13 cellular contexts compared by ENCODE assay signal in the genomic region with DNA sequence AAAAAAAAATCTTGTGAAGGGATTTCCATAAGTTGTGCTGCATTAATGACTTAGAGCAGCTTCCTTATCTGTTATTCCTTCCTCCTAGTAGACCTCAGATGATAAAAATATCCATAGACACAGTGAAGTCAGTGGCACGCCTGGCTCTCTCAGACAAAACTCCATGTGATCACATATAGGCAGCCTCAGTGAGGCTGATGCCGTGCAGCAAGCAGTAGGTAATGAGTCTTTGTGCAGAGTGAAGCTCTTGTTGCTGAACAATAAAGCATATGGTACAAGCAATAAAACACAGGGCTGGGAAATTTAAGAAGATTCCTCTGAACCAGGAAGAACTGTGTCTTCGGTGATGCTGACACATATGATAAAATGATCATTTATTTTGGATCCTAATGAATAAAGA.
DNase-seq lines count a peak whose midpoint lies in the region; ATAC-seq, FAIRE-seq and TF ChIP-seq lines count a peak whose summit lies in the region.
"Had no signal": no experiment of that assay in that cellular context is flagged by ENCODE, and none has a peak within 500 bp of the region (broad histone marks: within the 10 kb centered on the region; RNA-seq: fewer than 3 reads in every experiment).

No MANE protein-coding gene starts in this region.

- intact Hi-C loops in tibial artery (cut with DNase I; ENCODE audit: low total_unique reads): no loop called here

- H3K27me3 ChIP-seq in hepatocyte (no peaks in the 10 kb centered on the region), tibial artery (no peaks in the 10 kb centered on the region)

- peak; percentile 72 for DNase-seq in Ammon's horn (ENCODE audit: low spot score)
- DNase-seq in NCI-H1694 (lab: John Stamatoyannopoulos, UW): peak; percentile 93
- DNase-seq in hepatocyte (ENCODE audit: low spot score): peak; percentile 4
- DNase-seq in tibial artery: no peak
- no peak for DNase-seq in HTR-8/SVneo (ENCODE audit: insufficient read length, low spot score)
- no peak for DNase-seq in T-helper 9 cell
- DNase-seq: activated CD4-positive, CD25-positive, alpha-beta regulatory T cell treated with anti-CD3 and anti-CD28 coated beads, Interleukin-2, amount 50 U/mL, for 72 hours; activated naive CD8-positive, alpha-beta T cell treated with anti-CD3 and anti-CD28 coated beads, Interleukin-2, amount 10 ng/mL, durations not matched to agents 7 days and 5 days; mammary epithelial cell; NK-92 treated with Interleukin-12 subunit alpha and Interleukin-12 subunit beta, amount 100 ng/mL, for 24 hours had no signal

- no peaks in the 10 kb centered on the region for H4K20me1 ChIP-seq in hepatocyte (ENCODE audit: insufficient read depth, poor library complexity, severe bottlenecking)

- H3K4me3 ChIP-seq in hepatocyte: no peak overlapping the region
- no peak overlapping the region for H3K4me3 ChIP-seq in tibial artery
- H3K4me3 ChIP-seq: thoracic aorta had no signal

- H3K4me1 ChIP-seq in hepatocyte (ENCODE audit: insufficient read depth) (peaks cover 6% of the 10 kb centered on the region), tibial artery (peaks cover 0 to 7% (median 0%) of the 10 kb centered on the region in 4 donors)

- H3K27ac ChIP-seq in hepatocyte (no peak overlapping the region), tibial artery (no peak overlapping the region)
- H3K27ac ChIP-seq: thoracic aorta had no signal

- H3K9me3 ChIP-seq in hepatocyte (ENCODE audit: low read depth): no peaks in the 10 kb centered on the region
- no peaks in the 10 kb centered on the region for H3K9me3 ChIP-seq in tibial artery
- H3K9me3 ChIP-seq: thoracic aorta had no signal

- no peak for FAIRE-seq in HTR-8/SVneo (lab: Jason Lieb, UNC)

- H3K36me3 ChIP-seq in hepatocyte (replicated peaks; ENCODE audit: insufficient read depth, low read depth) (no peaks in the 10 kb centered on the region), tibial artery (no peaks in the 10 kb centered on the region)
- H3K36me3 ChIP-seq: thoracic aorta had no signal

- ATAC-seq in HG02678 (IDR thresholded peaks at IDR 0.05; ENCODE audit: unreplicated experiment): no peak

- TF ChIP-seq CTCF in hepatocyte (IDR thresholded peaks at IDR 0.05; ENCODE audit: poor library complexity) (no peak), tibial artery (IDR thresholded peaks at IDR 0.05) (no peak)

- no peaks in the 10 kb centered on the region for H3K9me2 ChIP-seq in hepatocyte (replicated peaks; ENCODE audit: insufficient read depth)

- no peak overlapping the region for H2AFZ ChIP-seq in hepatocyte

- no peaks in the 10 kb centered on the region for H3K79me2 ChIP-seq in hepatocyte

- 33% methylated on average over 3 of the region's 3 CpGs for WGBS in hepatocyte (ENCODE audit: low lambda C conversion rate, missing lambda C conversion rate)

- peak overlapping the region; percentile 3 for H3K4me2 ChIP-seq in hepatocyte

TF ChIP-seq in PFSK-1, 5 proteins besides CTCF, POLR2A, EP300 and RAD21:
- no peak for TF ChIP-seq TAF1 (IDR thresholded peaks at IDR 0.05; ENCODE audit: borderline replicate concordance, insufficient read depth, low read length)
- TF ChIP-seq SIN3A (IDR thresholded peaks at IDR 0.05; ENCODE audit: borderline replicate concordance, insufficient read depth, low read length): 0 out of 2 replicates have a peak, but pooled peaks have one; percentile 12
TF ChIP-seq in PFSK-1: peak in this region for 1.

Comparison
In these comparisons a context has a peak if more than half of its experiments do, and no peak if none do; other contexts are left out.
1. DNase-seq: peak in Ammon's horn (single experiment), NCI-H1694 (single experiment) and hepatocyte (single experiment); none in tibial artery (0 of 2), HTR-8/SVneo (single experiment) and T-helper 9 cell (single experiment).